Comparison of ENCODE assay signal across 18 cellular contexts in genomic region chr12:41604830-41605229, GRCh38.
DNase-seq lines count a peak whose midpoint lies in the region; ATAC-seq and TF ChIP-seq lines count a peak whose summit lies in the region.
"Had no signal": no experiment of that assay in that cellular context is flagged by ENCODE, and none has a peak within 500 bp of the region (broad histone marks: within the 10 kb centered on the region; RNA-seq: fewer than 3 reads in every experiment).

No MANE protein-coding gene starts in this region.

- peak; percentile 37 for DNase-seq in A673 (ENCODE audit: low spot score)
- peak; percentile 47 for DNase-seq in KBM-7
- DNase-seq in SKM-1 (lab: John Stamatoyannopoulos, UW; ENCODE audit: unreplicated experiment) = peak; percentile 0
- peak; percentile 91 for DNase-seq in kidney glomerular epithelial cell (lab: John Stamatoyannopoulos, UW)
- DNase-seq in suprapubic skin (ENCODE audit: low spot score in 2 of 2) = no peak
- DNase-seq in GF-D8 (lab: John Stamatoyannopoulos, UW) = no peak
- no peak for DNase-seq in WTC11 (ENCODE audit: low spot score)
- DNase-seq: activated CD8-positive, alpha-beta memory T cell treated with anti-CD3 and anti-CD28 coated beads for 24 hours; amniotic stem cell; left ventricle myocardium inferior; naive thymus-derived CD8-positive, alpha-beta T cell; stimulated activated CD4-positive, alpha-beta T cell treated with anti-CD3 and anti-CD28 coated beads, Interleukin-2, amount 100 ng/mL, for 24 hours; stimulated activated CD8-positive, alpha-beta memory T cell treated with anti-CD3 and anti-CD28 coated beads, Interleukin-4, amount 100 ng/mL, for 48 hours had no signal

- H3K4me1 Mint-ChIP-seq in WTC11 = peaks cover 8% of the 10 kb centered on the region
- H3K4me1 Mint-ChIP-seq: activated T-helper 17 cell treated with anti-CD3 and anti-CD28 coated beads, Interleukin-2, amount 50 U/mL, for 72 hours; naive thymus-derived CD8-positive, alpha-beta T cell had no signal

- TF ChIP-seq EP300 in suprapubic skin (IDR thresholded peaks at IDR 0.05) = no peak

- no peak overlapping the region for H3K27ac Mint-ChIP-seq in WTC11
- H3K27ac Mint-ChIP-seq: activated T-helper 17 cell treated with anti-CD3 and anti-CD28 coated beads, Interleukin-2, amount 50 U/mL, for 72 hours; naive thymus-derived CD8-positive, alpha-beta T cell had no signal

- POLR2A ChIA-PET in A673 (lab: Charles Lee; ENCODE audit: low non-redundant PET) = no interaction called here
- POLR2A ChIA-PET in WTC11 (lab: Charles Lee) = interaction anchor here (0.6 kb wide), 1 partner anchor 226 kb away, joined by 4 read pairs; no protein-coding TSS in a partner anchor

- H3K27ac ChIP-seq in A673 (ENCODE audit: low read depth, low read length, poor library complexity, severe bottlenecking) = no peak overlapping the region
- H3K27ac ChIP-seq in suprapubic skin = no peak overlapping the region
- H3K27ac ChIP-seq: HL-60, left ventricle myocardium inferior, VCaP had no signal

- H3K4me1 ChIP-seq in A673 (ENCODE audit: insufficient read depth, low read length, poor library complexity, severe bottlenecking) = peaks cover 30% of the 10 kb centered on the region
- H3K4me1 ChIP-seq in suprapubic skin = no peaks in the 10 kb centered on the region
- H3K4me1 ChIP-seq: left ventricle myocardium inferior had no signal

- peaks cover 23% of the 10 kb centered on the region for H3K9me3 Mint-ChIP-seq in WTC11
- H3K9me3 Mint-ChIP-seq: activated T-helper 17 cell treated with anti-CD3 and anti-CD28 coated beads, Interleukin-2, amount 50 U/mL, for 72 hours had no signal

- intact Hi-C loops in A673 (cut with micrococcal nuclease; ENCODE audit: unreplicated experiment) = no loop called here

- TF ChIP-seq CTCF in A673 (conservative IDR thresholded peaks at IDR 0.05; ENCODE audit: low read depth, low read length) (no peak), suprapubic skin (IDR thresholded peaks at IDR 0.05) (no peak), WTC11 (IDR thresholded peaks at IDR 0.05) (no peak)

- no peaks in the 10 kb centered on the region for H3K27me3 Mint-ChIP-seq in WTC11 (ENCODE audit: low read depth)

- BruUV-seq in A673 (replicated peaks; lab: Mats Ljungman, UMichigan) = no TSS peak

- CTCF ChIA-PET in A673 (lab: Charles Lee) = no interaction called here
- CTCF ChIA-PET in WTC11 (lab: Charles Lee) = no interaction called here

- WGBS in suprapubic skin = 78% methylated on average over 3 of the region's 3 CpGs

- TF ChIP-seq POLR2A in suprapubic skin (IDR thresholded peaks at IDR 0.05) = no peak

- in situ Hi-C loops in KBM-7 (cut with MboI; ENCODE audit: low pct_unique_long_range_greater_than_20kb, low sequenced_read_pairs) = no loop called here

- H3K4me3 ChIP-seq in A673 (ENCODE audit: low read depth, low read length, poor library complexity, severe bottlenecking) (no peak overlapping the region), suprapubic skin (no peak overlapping the region)
- H3K4me3 ChIP-seq: left ventricle myocardium inferior had no signal

- no peaks in the 10 kb centered on the region for H3K36me3 ChIP-seq in A673 (ENCODE audit: insufficient read depth, low read length, poor library complexity, severe bottlenecking)
- H3K36me3 ChIP-seq in suprapubic skin = no peaks in the 10 kb centered on the region
- H3K36me3 ChIP-seq: left ventricle myocardium inferior had no signal

- H3K4me3 Mint-ChIP-seq in WTC11 = no peak overlapping the region
- H3K4me3 Mint-ChIP-seq: activated T-helper 17 cell treated with anti-CD3 and anti-CD28 coated beads, Interleukin-2, amount 50 U/mL, for 72 hours; naive thymus-derived CD8-positive, alpha-beta T cell had no signal

- peaks cover 15% of the 10 kb centered on the region for H3K36me3 Mint-ChIP-seq in WTC11
- H3K36me3 Mint-ChIP-seq: naive thymus-derived CD8-positive, alpha-beta T cell had no signal

- H3K9me3 ChIP-seq in A673 (ENCODE audit: low read depth, low read length, poor library complexity, severe bottlenecking) (no peaks in the 10 kb centered on the region), suprapubic skin (no peaks in the 10 kb centered on the region)
- H3K9me3 ChIP-seq: left ventricle myocardium inferior had no signal

- ATAC-seq in GM19452 (IDR thresholded peaks at IDR 0.05; ENCODE audit: unreplicated experiment) (no peak), WTC11 (no peak)
- ATAC-seq: naive thymus-derived CD8-positive, alpha-beta T cell; SK-N-SH treated with all-trans-retinoic acid at 6 μM for 48 hours had no signal

- no peaks in the 10 kb centered on the region for H3K27me3 ChIP-seq in A673 (replicated peaks; ENCODE audit: insufficient read depth, low read depth, low read length, poor library complexity)
- no peaks in the 10 kb centered on the region for H3K27me3 ChIP-seq in suprapubic skin

TF ChIP-seq in WTC11, 78 proteins besides CTCF, POLR2A, EP300 and RAD21:
- no peak for TF ChIP-seq TEAD1 (CRISPR knock-in tag; IDR thresholded peaks at IDR 0.05)
- no peak for TF ChIP-seq TP53 (CRISPR knock-in tag; IDR thresholded peaks at IDR 0.05)
- TF ChIP-seq IRF2 (CRISPR knock-in tag; IDR thresholded peaks at IDR 0.05; ENCODE audit: borderline replicate concordance, low read depth) = no peak
- no peak for TF ChIP-seq NR1H2 (CRISPR knock-in tag; IDR thresholded peaks at IDR 0.05)
- no peak for TF ChIP-seq JUN (CRISPR knock-in tag; IDR thresholded peaks at IDR 0.05)

Comparison
In these comparisons a context has a peak if more than half of its experiments do, and no peak if none do; other contexts are left out.
1. DNase-seq: peak in A673 (single experiment), KBM-7 (single experiment), SKM-1 (single experiment) and kidney glomerular epithelial cell (single experiment); none in suprapubic skin (0 of 2), GF-D8 (single experiment) and WTC11 (single experiment).